In the genomic region with DNA sequence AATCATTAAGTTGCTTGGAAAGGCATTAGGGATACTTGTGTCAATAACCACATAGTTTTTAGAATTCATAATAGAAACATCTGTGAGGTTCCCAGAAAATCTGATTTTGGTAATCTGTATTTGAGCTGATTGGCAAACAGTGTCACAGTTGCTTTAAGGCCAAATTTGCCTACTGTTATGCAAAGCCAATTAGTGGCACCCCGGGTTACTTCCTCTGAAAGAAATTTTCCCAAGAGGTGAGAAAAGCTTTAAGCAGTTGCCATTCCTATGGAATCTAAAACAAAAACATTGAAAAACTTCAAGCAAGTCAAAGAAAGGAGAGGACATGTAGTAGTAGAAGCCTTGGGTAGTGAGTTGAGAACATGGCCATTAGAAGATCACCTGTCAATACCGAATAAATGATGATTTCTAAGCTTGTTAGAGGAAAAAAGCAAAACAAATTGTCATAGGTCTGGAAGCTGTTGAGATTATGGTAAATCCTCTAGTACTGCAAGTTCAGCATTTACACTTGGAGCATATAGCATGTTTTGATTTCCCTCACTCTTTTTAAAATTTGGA, we compare ENCODE assay signal across 15 cellular contexts.
"Had no signal": no experiment of that assay in that cellular context is flagged by ENCODE, and none has a peak within 500 bp of the region (broad histone marks: within the 10 kb centered on the region; RNA-seq: fewer than 3 reads in every experiment).

No MANE protein-coding gene starts in this region.

- H3K9me3 ChIP-seq: adrenal gland, colonic mucosa, gastrocnemius medialis, suprapubic skin had no signal

- H3K9me3 Mint-ChIP-seq: T-helper 1 cell treated with Interleukin-12 subunit alpha and Interleukin-12 subunit beta and Interleukin-4 antibody, amounts not matched to agents 30 μg/mL and 1 μg/mL, for 36 hours; type B pancreatic cell had no signal

- H3K27me3 Mint-ChIP-seq: activated naive CD4-positive, alpha-beta T cell treated with anti-CD3 and anti-CD28 coated beads, Interleukin-2, amount 10 ng/mL, durations not matched to agents 7 days and 5 days; naive thymus-derived CD8-positive, alpha-beta T cell; type B pancreatic cell had no signal

- H3K4me1 Mint-ChIP-seq: activated naive CD4-positive, alpha-beta T cell treated with anti-CD3 and anti-CD28 coated beads, Interleukin-2, amount 10 ng/mL, durations not matched to agents 7 days and 5 days; naive thymus-derived CD8-positive, alpha-beta T cell had no signal

- ATAC-seq: gastrocnemius medialis; mucosa of descending colon; naive thymus-derived CD8-positive, alpha-beta T cell; sciatic nerve had no signal

- H3K4me1 ChIP-seq: adrenal gland, colonic mucosa, gastrocnemius medialis, suprapubic skin had no signal

- H3K27me3 ChIP-seq: adrenal gland, colonic mucosa, gastrocnemius medialis, hepatocyte, suprapubic skin had no signal

- H3K27ac ChIP-seq: adrenal gland, colonic mucosa, gastrocnemius medialis, hepatocyte, suprapubic skin had no signal

- H3K4me3 Mint-ChIP-seq: activated naive CD4-positive, alpha-beta T cell treated with anti-CD3 and anti-CD28 coated beads, Interleukin-2, amount 10 ng/mL, durations not matched to agents 7 days and 5 days; naive thymus-derived CD8-positive, alpha-beta T cell; T-helper 1 cell treated with Interleukin-12 subunit alpha and Interleukin-12 subunit beta and Interleukin-4 antibody, amounts not matched to agents 30 μg/mL and 1 μg/mL, for 36 hours; type B pancreatic cell had no signal

- H3K79me2 ChIP-seq: hepatocyte had no signal

- H3K4me2 ChIP-seq: hepatocyte had no signal

- H3K36me3 ChIP-seq: adrenal gland, colonic mucosa, gastrocnemius medialis, suprapubic skin had no signal

- H3K36me3 Mint-ChIP-seq: activated naive CD4-positive, alpha-beta T cell treated with anti-CD3 and anti-CD28 coated beads, Interleukin-2, amount 10 ng/mL, durations not matched to agents 7 days and 5 days; naive thymus-derived CD8-positive, alpha-beta T cell had no signal

- H3K27ac Mint-ChIP-seq: activated naive CD4-positive, alpha-beta T cell treated with anti-CD3 and anti-CD28 coated beads, Interleukin-2, amount 10 ng/mL, durations not matched to agents 7 days and 5 days; naive thymus-derived CD8-positive, alpha-beta T cell; T-helper 1 cell treated with Interleukin-12 subunit alpha and Interleukin-12 subunit beta and Interleukin-4 antibody, amounts not matched to agents 30 μg/mL and 1 μg/mL, for 36 hours; type B pancreatic cell had no signal

- H2AFZ ChIP-seq: hepatocyte had no signal

- DNase-seq: activated CD4-positive, alpha-beta T cell treated with anti-CD3 and anti-CD28 coated beads for 48 hours; activated naive CD4-positive, alpha-beta T cell treated with anti-CD3 and anti-CD28 coated beads, Interleukin-2, amount 10 ng/mL, durations not matched to agents 7 days and 5 days; adrenal gland; caudate nucleus; colonic mucosa; gastrocnemius medialis; mucosa of descending colon; naive thymus-derived CD8-positive, alpha-beta T cell; occipital lobe; stimulated activated naive CD4-positive, alpha-beta T cell had no signal

- H3K4me3 ChIP-seq: adrenal gland, colonic mucosa, gastrocnemius medialis, hepatocyte, mucosa of descending colon, suprapubic skin had no signal
